8 cellular contexts compared by ENCODE assay signal in the genomic region with DNA sequence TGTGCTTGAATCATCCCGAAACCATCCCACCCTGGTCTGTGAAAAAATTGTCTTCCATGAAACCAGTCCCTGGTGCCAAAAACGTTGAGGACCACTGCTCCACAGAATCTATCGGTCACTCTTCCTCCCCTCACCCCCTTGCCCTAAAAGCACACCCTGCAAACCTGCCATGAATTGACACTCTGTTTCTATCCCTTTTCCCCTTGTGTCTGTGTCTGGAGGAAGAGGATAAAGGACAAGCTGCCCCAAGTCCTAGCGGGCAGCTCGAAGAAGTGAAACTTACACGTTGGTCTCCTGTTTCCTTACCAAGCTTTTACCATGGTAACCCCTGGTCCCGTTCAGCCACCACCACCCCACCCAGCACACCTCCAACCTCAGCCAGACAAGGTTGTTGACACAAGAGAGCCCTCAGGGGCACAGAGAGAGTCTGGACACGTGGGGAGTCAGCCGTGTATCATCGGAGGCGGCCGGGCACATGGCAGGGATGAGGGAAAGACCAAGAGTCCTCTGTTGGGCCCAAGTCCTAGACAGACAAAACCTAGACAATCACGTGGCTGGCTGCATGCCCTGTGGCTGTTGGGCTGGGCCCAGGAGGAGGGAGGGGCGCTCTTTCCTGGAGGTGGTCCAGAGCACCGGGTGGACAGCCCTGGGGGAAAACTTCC. TPM values are rescaled to one million over a fixed set of nuclear protein-coding genes. Genes with fewer than 3 reads are reported as not detected.
DNase-seq lines count a peak whose midpoint lies in the region; ATAC-seq, FAIRE-seq and TF ChIP-seq lines count a peak whose summit lies in the region.

No MANE protein-coding gene starts in this region.

- H3K4me1 ChIP-seq in BE2C: peaks cover 13% of the 10 kb centered on the region
- H3K4me1 ChIP-seq in endothelial cell of umbilical vein (ENCODE audit: control insufficient read depth, extremely low read depth, insufficient read depth, low read length): peaks cover 59% of the 10 kb centered on the region

- CTCF ChIA-PET in endothelial cell of umbilical vein (lab: Charles Lee): interaction anchor here (1.4 to 3.9 kb wide), 10 partner anchors 9 to 49 kb away, joined by 5 to 41 read pairs (median 12); no protein-coding TSS in a partner anchor

- H3K27ac ChIP-seq in endothelial cell of umbilical vein (ENCODE audit: insufficient read depth, low read depth, low read length): peak overlapping the region; percentile 83

- H3K79me2 ChIP-seq in endothelial cell of umbilical vein (ENCODE audit: control insufficient read depth, insufficient read depth, low read length): peaks cover 50% of the 10 kb centered on the region

- peak; percentile 95 for FAIRE-seq in endothelial cell of umbilical vein (lab: Jason Lieb, UNC)

- TSS peak; percentile 15 for BruUV-seq in endothelial cell of umbilical vein (replicated peaks; lab: Mats Ljungman, UMichigan)

- H3K9me1 ChIP-seq in endothelial cell of umbilical vein (replicated peaks; ENCODE audit: control insufficient read depth, extremely low read depth, insufficient read depth, low read length): no peaks in the 10 kb centered on the region

- TF ChIP-seq POLR2A in endothelial cell of umbilical vein (IDR thresholded peaks at IDR 0.05; ENCODE audit: low read depth, low read length): no peak

- peak overlapping the region; percentile 21 for H3K4me3 ChIP-seq in BE2C (ENCODE audit: low read depth, low read length)
- peak overlapping the region in 1 of 3 experiments; percentile 48 for H3K4me3 ChIP-seq in endothelial cell of umbilical vein (replicated peaks in 1 of 3; ENCODE audit: insufficient read depth in 1 of 3, low read depth in 1 of 3, low read length in 3 of 3)

- H4K20me1 ChIP-seq in endothelial cell of umbilical vein (replicated peaks; ENCODE audit: control insufficient read depth, extremely low read depth, insufficient read depth, low read length): no peaks in the 10 kb centered on the region

- peak overlapping the region; percentile 60 for H3K4me2 ChIP-seq in endothelial cell of umbilical vein (ENCODE audit: insufficient read depth, low read length)

- intact Hi-C loops in endothelial cell of umbilical vein (cut with micrococcal nuclease): loop anchor here (1.0 to 10.0 kb wide), 6 partner anchors 9 to 1021 kb away; partner anchors contain the start of genes AP4M1 and MCM7

- ATAC-seq in GM21619 (IDR thresholded peaks at IDR 0.05; ENCODE audit: unreplicated experiment) (peak; percentile 48), HG03457 (IDR thresholded peaks at IDR 0.05; ENCODE audit: unreplicated experiment) (no peak), HG03159 (IDR thresholded peaks at IDR 0.05; ENCODE audit: unreplicated experiment) (no peak)

- H3K36me3 ChIP-seq in BE2C (no peaks in the 10 kb centered on the region), endothelial cell of umbilical vein (ENCODE audit: control insufficient read depth in 2 of 2, extremely low read depth in 1 of 2, insufficient read depth in 2 of 2, low read length in 2 of 2) (peaks cover 19 to 20% of the 10 kb centered on the region in 2 experiments)

- no peak for TF ChIP-seq CTCF in BE2C (IDR thresholded peaks at IDR 0.05; ENCODE audit: low read depth, low read length)
- no peak for TF ChIP-seq CTCF in endothelial cell of umbilical vein (IDR thresholded peaks at IDR 0.05; ENCODE audit: extremely low read depth in 1 of 2, insufficient read depth in 1 of 2, low read depth in 1 of 2, low read length in 2 of 2)

- H3K27me3 ChIP-seq in BE2C: no peaks in the 10 kb centered on the region
- no peaks in the 10 kb centered on the region for H3K27me3 ChIP-seq in endothelial cell of umbilical vein (ENCODE audit: control insufficient read depth in 2 of 2, insufficient read depth in 2 of 2, low read length in 2 of 2)

- H2AFZ ChIP-seq in endothelial cell of umbilical vein (ENCODE audit: low read depth, low read length): no peak overlapping the region

- peak overlapping the region; percentile 100 for H3K9ac ChIP-seq in endothelial cell of umbilical vein (replicated peaks; ENCODE audit: extremely low read depth, insufficient read depth, low read length)

- H3K9me3 ChIP-seq in BE2C: no peaks in the 10 kb centered on the region
- H3K9me3 ChIP-seq in endothelial cell of umbilical vein (replicated peaks; ENCODE audit: control insufficient read depth, insufficient read depth, low read length): no peaks in the 10 kb centered on the region

- dilution Hi-C loops in endothelial cell of umbilical vein (cut with MboI; ENCODE audit: extremely low pct_ligation_motif_present, low sequenced_read_pairs): no loop called here

- DNase-seq in BE2C (peak; percentile 55), NCI-H69 (lab: John Stamatoyannopoulos, UW) (peak; percentile 37), endothelial cell of umbilical vein (ENCODE audit: low read depth, low spot score) (peak; percentile 94), myocyte (ENCODE audit: low read depth) (peak; percentile 75), NOMO-1 treated with DMSO at 0.1 percent for 48 hours (lab: John Stamatoyannopoulos, UW; ENCODE audit: unreplicated experiment) (no peak)

- POLR2A ChIA-PET in endothelial cell of umbilical vein (lab: Charles Lee): interaction anchor here (0.8 to 6.3 kb wide), 10 partner anchors 9 to 237 kb away, joined by 3 to 132 read pairs (median 26); partner anchors contain the start of genes TRIM56 and UFSP1

TF ChIP-seq in endothelial cell of umbilical vein, 7 proteins besides CTCF, POLR2A, EP300 and RAD21 (continues in another document):
- TF ChIP-seq EZH2 (IDR thresholded peaks at IDR 0.05; ENCODE audit: borderline replicate concordance, low read depth, low read length, severe bottlenecking) (no peak), JUN (IDR thresholded peaks at IDR 0.05; ENCODE audit: borderline replicate concordance, insufficient read depth, insufficient read length, low read depth) (no peak)

RNA-seq across cellular contexts. Expression of gene SERPINE1, which starts 0.8 kb away (rescaled TPM):
- polyA plus RNA-seq in BE2C (2012; ENCODE audit: insufficient read depth, insufficient read length, low read depth): 2.7 TPM
- total RNA-seq in endothelial cell of umbilical vein: 2,296 and 2,645 TPM in 2 replicates
- polyA plus RNA-seq in endothelial cell of umbilical vein: 4,637 and 5,683 TPM in 2 replicates
- 3,941 and 4,610 TPM in 2 replicates for polyA plus RNA-seq in endothelial cell of umbilical vein (2011; cell fraction: cytosol; rRNA removed)
- polyA plus RNA-seq in endothelial cell of umbilical vein (2011; cell fraction: nucleus; rRNA removed): 2,230 and 2,366 TPM in 2 replicates
- polyA plus RNA-seq in endothelial cell of umbilical vein (2012): 3,488 and 3,747 TPM in 2 replicates
- 3,663 and 4,731 TPM in 2 replicates for polyA minus RNA-seq in endothelial cell of umbilical vein
- polyA minus RNA-seq in endothelial cell of umbilical vein (2011; cell fraction: cytosol; rRNA and poly(A)+ RNA removed): 2.8 TPM
- polyA minus RNA-seq in endothelial cell of umbilical vein (2011; cell fraction: nucleus; rRNA and poly(A)+ RNA removed): 786 and 802 TPM in 2 replicates
- 26.6 and 31.9 TPM in 2 replicates for total RNA-seq in myocyte
- polyA plus RNA-seq in myocyte (2012): 594 TPM

RNA-seq across cellular contexts. Expression of gene AP1S1, which starts 28.2 kb away (rescaled TPM):
- polyA plus RNA-seq in BE2C (2012; ENCODE audit: insufficient read depth, insufficient read length, low read depth): 312 TPM
- 70.9 and 93.3 TPM in 2 replicates for total RNA-seq in endothelial cell of umbilical vein
- 82.8 and 106 TPM in 2 replicates for polyA plus RNA-seq in endothelial cell of umbilical vein
- polyA plus RNA-seq in endothelial cell of umbilical vein (2011; cell fraction: cytosol; rRNA removed): 139 and 140 TPM in 2 replicates
- 68.1 and 78.9 TPM in 2 replicates for polyA plus RNA-seq in endothelial cell of umbilical vein (2011; cell fraction: nucleus; rRNA removed)
- 127 and 166 TPM in 2 replicates for polyA plus RNA-seq in endothelial cell of umbilical vein (2012)
- 67.4 and 70.2 TPM in 2 replicates for polyA minus RNA-seq in endothelial cell of umbilical vein
- 37.6 TPM for polyA minus RNA-seq in endothelial cell of umbilical vein (2011; cell fraction: cytosol; rRNA and poly(A)+ RNA removed)
- 7.4 and 8.7 TPM in 2 replicates for polyA minus RNA-seq in endothelial cell of umbilical vein (2011; cell fraction: nucleus; rRNA and poly(A)+ RNA removed)
- total RNA-seq in myocyte: 53.3 and 79.5 TPM in 2 replicates
- 128 TPM for polyA plus RNA-seq in myocyte (2012)

RNA-seq across cellular contexts. Expression of gene VGF, which starts 39.2 kb away (rescaled TPM):
- 1,310 TPM for polyA plus RNA-seq in BE2C (2012; ENCODE audit: insufficient read depth, insufficient read length, low read depth)
- total RNA-seq in endothelial cell of umbilical vein: not detected in 2 replicates
- 0.03 TPM in 1 of 2 replicates, not detected in the other for polyA plus RNA-seq in endothelial cell of umbilical vein
- polyA plus RNA-seq in endothelial cell of umbilical vein (2011; cell fraction: cytosol; rRNA removed): not detected in 2 replicates
- not detected in 2 replicates for polyA plus RNA-seq in endothelial cell of umbilical vein (2011; cell fraction: nucleus; rRNA removed)
- polyA plus RNA-seq in endothelial cell of umbilical vein (2012): not detected in 2 replicates
- polyA minus RNA-seq in endothelial cell of umbilical vein: not detected in 2 replicates
- polyA minus RNA-seq in endothelial cell of umbilical vein (2011; cell fraction: cytosol; rRNA and poly(A)+ RNA removed): not detected
- polyA minus RNA-seq in endothelial cell of umbilical vein (2011; cell fraction: nucleus; rRNA and poly(A)+ RNA removed): not detected in 2 replicates
- total RNA-seq in myocyte: not detected in 2 replicates
- polyA plus RNA-seq in myocyte (2012): not detected

RNA-seq across cellular contexts. Expression of gene TRIM56, which starts 40.8 kb away (rescaled TPM):
- 8.9 TPM for polyA plus RNA-seq in BE2C (2012; ENCODE audit: insufficient read depth, insufficient read length, low read depth)
- 21.8 and 25.1 TPM in 2 replicates for total RNA-seq in endothelial cell of umbilical vein
- polyA plus RNA-seq in endothelial cell of umbilical vein: 1.9 and 2.3 TPM in 2 replicates
- 2.6 and 3.3 TPM in 2 replicates for polyA plus RNA-seq in endothelial cell of umbilical vein (2011; cell fraction: cytosol; rRNA removed)
- 8.6 and 10.1 TPM in 2 replicates for polyA plus RNA-seq in endothelial cell of umbilical vein (2011; cell fraction: nucleus; rRNA removed)
- 6.5 and 7.6 TPM in 2 replicates for polyA plus RNA-seq in endothelial cell of umbilical vein (2012)
- 10.9 and 17.3 TPM in 2 replicates for polyA minus RNA-seq in endothelial cell of umbilical vein
- polyA minus RNA-seq in endothelial cell of umbilical vein (2011; cell fraction: cytosol; rRNA and poly(A)+ RNA removed): 6.0 TPM
- polyA minus RNA-seq in endothelial cell of umbilical vein (2011; cell fraction: nucleus; rRNA and poly(A)+ RNA removed): 6.4 and 7.9 TPM in 2 replicates
- 7.8 and 7.9 TPM in 2 replicates for total RNA-seq in myocyte
- polyA plus RNA-seq in myocyte (2012): 15.3 TPM

RNA-seq across cellular contexts. Expression of gene NAT16, which starts 54.0 kb away (rescaled TPM):
- 3.5 TPM for polyA plus RNA-seq in BE2C (2012; ENCODE audit: insufficient read depth, insufficient read length, low read depth)
- total RNA-seq in endothelial cell of umbilical vein (not detected in 2 replicates), myocyte (not detected in 2 replicates)
- not detected in 2 replicates for polyA plus RNA-seq in endothelial cell of umbilical vein
- not detected in 2 replicates for polyA plus RNA-seq in endothelial cell of umbilical vein (2011; cell fraction: cytosol; rRNA removed)
- polyA plus RNA-seq in endothelial cell of umbilical vein (2011; cell fraction: nucleus; rRNA removed): not detected in 2 replicates
- not detected in 2 replicates for polyA plus RNA-seq in endothelial cell of umbilical vein (2012)
- not detected in 2 replicates for polyA minus RNA-seq in endothelial cell of umbilical vein
- polyA minus RNA-seq in endothelial cell of umbilical vein (2011; cell fraction: cytosol; rRNA and poly(A)+ RNA removed): not detected
- polyA minus RNA-seq in endothelial cell of umbilical vein (2011; cell fraction: nucleus; rRNA and poly(A)+ RNA removed): not detected in 2 replicates
- not detected for polyA plus RNA-seq in myocyte (2012)

Comparison
In these comparisons a context has a peak if more than half of its experiments do, and no peak if none do; other contexts are left out.
1. RNA of gene SERPINE1, which starts 0.8 kb away (total RNA-seq): 2,296 to 2,645 TPM in endothelial cell of umbilical vein; 26.6 to 31.9 TPM in myocyte; every median in the first group is over 10 times any median in the second.